26 cellular contexts compared by ENCODE assay signal in the genomic region with DNA sequence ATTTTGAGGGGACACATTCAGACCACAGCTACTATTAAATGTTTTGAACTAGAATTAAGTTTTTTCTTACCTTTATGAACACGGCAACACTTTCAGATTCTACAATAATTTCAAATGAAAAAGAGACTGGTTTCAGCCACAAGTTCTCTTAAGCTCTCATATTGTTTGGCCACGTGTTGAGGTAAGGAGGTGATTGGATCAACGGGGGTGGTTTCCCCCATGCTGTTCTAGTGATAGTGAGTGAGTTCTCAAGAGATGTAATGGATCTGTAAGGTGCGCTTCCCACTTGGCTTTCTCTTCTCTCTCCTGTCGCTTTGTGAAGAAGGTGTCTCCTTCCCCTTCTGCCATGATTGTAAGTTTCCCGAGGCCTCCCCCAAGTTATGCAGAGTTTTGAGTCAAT. TPM values are rescaled to one million over a fixed set of nuclear protein-coding genes. Genes with fewer than 3 reads are reported as not detected.
A peak's percentile ranks its signal among the peaks of the same experiment; 100 is the strongest.
DNase-seq lines count a peak whose midpoint lies in the region; ATAC-seq and TF ChIP-seq lines count a peak whose summit lies in the region.
"Had no signal": no experiment of that assay in that cellular context is flagged by ENCODE, and none has a peak within 500 bp of the region (broad histone marks: within the 10 kb centered on the region; RNA-seq: fewer than 3 reads in every experiment).

No MANE protein-coding gene starts in this region.

- no peak overlapping the region for H2AFZ ChIP-seq in MM.1S (ENCODE audit: low read length)

- POLR2A ChIA-PET in activated CD8-positive, alpha-beta T cell treated with anti-CD3 and anti-CD28 coated beads for 36 hours (lab: Charles Lee) = interaction anchor here (0.6 to 1.6 kb wide), 3 partner anchors 9 to 227 kb away, joined by 3 to 4 read pairs (median 3); partner anchors contain the start of gene DYRK2
- POLR2A ChIA-PET in activated CD8-positive, alpha-beta T cell treated with anti-CD3 and anti-CD28 coated beads, Interleukin-2, amount 10 ng/mL, durations not matched to agents 7 days and 5 days (lab: Charles Lee) = no interaction called here

- H3K27ac Mint-ChIP-seq in activated CD8-positive, alpha-beta T cell treated with anti-CD3 and anti-CD28 coated beads for 36 hours = no peak overlapping the region
- no peak overlapping the region for H3K27ac Mint-ChIP-seq in activated CD8-positive, alpha-beta T cell treated with anti-CD3 and anti-CD28 coated beads, Interleukin-2, amount 10 ng/mL, durations not matched to agents 7 days and 5 days
- H3K27ac Mint-ChIP-seq in stimulated activated naive CD8-positive, alpha-beta T cell treated with anti-CD3 and anti-CD28 coated beads, Interleukin-15, amount 100 ng/mL, for 72 hours = no peak overlapping the region
- H3K27ac Mint-ChIP-seq: CD14-positive monocyte; CD4-positive, alpha-beta memory T cell; CD4-positive, CD25-positive, alpha-beta regulatory T cell had no signal

- H3K27ac ChIP-seq in MM.1S (ENCODE audit: low read length) (no peak overlapping the region), esophagus muscularis mucosa (replicated peaks in 1 of 4) (no peak overlapping the region)
- H3K27ac ChIP-seq: BLaER1 had no signal

- H3K4me2 ChIP-seq in MM.1S (ENCODE audit: low read depth, low read length) = peak overlapping the region; percentile 8; the same call in 1 of the 2 replicates
- H3K4me2 ChIP-seq: BLaER1 had no signal

- no peaks in the 10 kb centered on the region for H4K20me1 ChIP-seq in MM.1S (ENCODE audit: insufficient read depth, low read length)
- H4K20me1 ChIP-seq: BLaER1 had no signal

- no peaks in the 10 kb centered on the region for H3K36me3 ChIP-seq in MM.1S (replicated peaks; ENCODE audit: insufficient read depth, low read length)
- no peaks in the 10 kb centered on the region for H3K36me3 ChIP-seq in esophagus muscularis mucosa
- H3K36me3 ChIP-seq: BE2C, BLaER1 had no signal

- CTCF ChIA-PET in activated CD8-positive, alpha-beta T cell treated with anti-CD3 and anti-CD28 coated beads for 36 hours (lab: Charles Lee) = interaction anchor here (1.3 kb wide), 1 partner anchor 9 kb away, joined by 9 read pairs; no protein-coding TSS in a partner anchor
- CTCF ChIA-PET in activated CD8-positive, alpha-beta T cell treated with anti-CD3 and anti-CD28 coated beads, Interleukin-2, amount 10 ng/mL, durations not matched to agents 7 days and 5 days (lab: Charles Lee) = interaction anchor here (0.9 to 2.2 kb wide), 3 partner anchors 9 to 14 kb away, joined by 3 to 8 read pairs (median 3); no protein-coding TSS in a partner anchor

- H3K27me3 Mint-ChIP-seq in activated CD8-positive, alpha-beta T cell treated with anti-CD3 and anti-CD28 coated beads for 36 hours = no peaks in the 10 kb centered on the region
- H3K27me3 Mint-ChIP-seq in activated CD8-positive, alpha-beta T cell treated with anti-CD3 and anti-CD28 coated beads, Interleukin-2, amount 10 ng/mL, durations not matched to agents 7 days and 5 days (ENCODE audit: low read depth) = no peaks in the 10 kb centered on the region
- H3K27me3 Mint-ChIP-seq in stimulated activated naive CD8-positive, alpha-beta T cell treated with anti-CD3 and anti-CD28 coated beads, Interleukin-15, amount 100 ng/mL, for 72 hours = no peaks in the 10 kb centered on the region
- H3K27me3 Mint-ChIP-seq: CD4-positive, alpha-beta memory T cell; CD8-positive, alpha-beta memory T cell had no signal

- H3K9ac ChIP-seq in MM.1S (ENCODE audit: low read length) = no peak overlapping the region
- H3K9ac ChIP-seq: BLaER1 had no signal

- H3K4me1 ChIP-seq in MM.1S (ENCODE audit: low read length) = 0 out of 2 replicates have a peak, but pooled peaks cover 4% of the 10 kb centered on the region
- peaks cover 0 to 9% (median 0%) of the 10 kb centered on the region in 4 donors for H3K4me1 ChIP-seq in esophagus muscularis mucosa
- H3K4me1 ChIP-seq: BE2C, BLaER1 had no signal

- H3K9me3 ChIP-seq in MM.1S (replicated peaks; ENCODE audit: insufficient read depth, low read length) (no peaks in the 10 kb centered on the region), esophagus muscularis mucosa (no peaks in the 10 kb centered on the region)
- H3K9me3 ChIP-seq: BE2C had no signal

- H3K9me2 ChIP-seq in MM.1S (replicated peaks; ENCODE audit: insufficient read depth, low read length) = no peaks in the 10 kb centered on the region

- no peaks in the 10 kb centered on the region; the same call in 1 of the 2 replicates for H3F3A ChIP-seq in MM.1S (ENCODE audit: insufficient read depth, low read length)

- H3K4me3 ChIP-seq in MM.1S (ENCODE audit: low read length) (no peak overlapping the region), esophagus muscularis mucosa (no peak overlapping the region)
- H3K4me3 ChIP-seq: BLaER1, GM12878 had no signal

- H3K36me3 Mint-ChIP-seq in activated CD8-positive, alpha-beta T cell treated with anti-CD3 and anti-CD28 coated beads for 36 hours (ENCODE audit: low read depth) = no peaks in the 10 kb centered on the region
- H3K36me3 Mint-ChIP-seq in activated CD8-positive, alpha-beta T cell treated with anti-CD3 and anti-CD28 coated beads, Interleukin-2, amount 10 ng/mL, durations not matched to agents 7 days and 5 days (ENCODE audit: low read depth) = peaks cover 18% of the 10 kb centered on the region
- H3K36me3 Mint-ChIP-seq: CD14-positive monocyte; CD4-positive, alpha-beta memory T cell had no signal

- peaks cover 14% of the 10 kb centered on the region for H3K4me1 Mint-ChIP-seq in activated CD8-positive, alpha-beta T cell treated with anti-CD3 and anti-CD28 coated beads for 36 hours (ENCODE audit: low read depth)
- H3K4me1 Mint-ChIP-seq in activated CD8-positive, alpha-beta T cell treated with anti-CD3 and anti-CD28 coated beads, Interleukin-2, amount 10 ng/mL, durations not matched to agents 7 days and 5 days (ENCODE audit: low read depth) = peaks cover 3% of the 10 kb centered on the region
- peaks cover 22% of the 10 kb centered on the region for H3K4me1 Mint-ChIP-seq in stimulated activated naive CD8-positive, alpha-beta T cell treated with anti-CD3 and anti-CD28 coated beads, Interleukin-15, amount 100 ng/mL, for 72 hours
- H3K4me1 Mint-ChIP-seq: CD14-positive monocyte had no signal

- peak; percentile 30 for DNase-seq in activated CD8-positive, alpha-beta T cell treated with anti-CD3 and anti-CD28 coated beads for 36 hours
- no peak for DNase-seq in activated CD8-positive, alpha-beta T cell treated with anti-CD3 and anti-CD28 coated beads, Interleukin-2, amount 10 ng/mL, durations not matched to agents 7 days and 5 days
- DNase-seq in stimulated activated naive CD8-positive, alpha-beta T cell treated with anti-CD3 and anti-CD28 coated beads, Interleukin-15, amount 100 ng/mL, for 72 hours = peak in 1 of 2 donors; percentile 30
- no peak for DNase-seq in stimulated activated naive CD8-positive, alpha-beta T cell treated with anti-CD3 and anti-CD28 coated beads, Interleukin-15, Interleukin-2, amounts not matched to agents 100 U/mL and 50 U/mL, for 24 hours
- DNase-seq in MM.1S (peak; percentile 71), esophagus muscularis mucosa (ENCODE audit: extremely low spot score) (peak; percentile 57), retina (no peak)
- DNase-seq: 8988T; ACHN; BE2C; C1 segment of cervical spinal cord; CD4-positive, alpha-beta memory T cell; CD4-positive, CD25-positive, alpha-beta regulatory T cell; CD8-positive, alpha-beta memory T cell; COR-L47; DMS 273 treated with DMSO at 0.1 percent for 48 hours; DMS153; DMS53; DMS79; DND-41; EL; GDM1 had no signal

- peak; percentile 51 for ATAC-seq in activated CD8-positive, alpha-beta T cell treated with anti-CD3 and anti-CD28 coated beads for 36 hours
- no peak for ATAC-seq in activated CD8-positive, alpha-beta T cell treated with anti-CD3 and anti-CD28 coated beads, Interleukin-2, amount 10 ng/mL, durations not matched to agents 7 days and 5 days
- ATAC-seq in stimulated activated naive CD8-positive, alpha-beta T cell treated with anti-CD3 and anti-CD28 coated beads, Interleukin-15, amount 100 ng/mL, for 72 hours = peak; percentile 86
- ATAC-seq in stimulated activated naive CD8-positive, alpha-beta T cell treated with anti-CD3 and anti-CD28 coated beads, Interleukin-15, Interleukin-2, amounts not matched to agents 100 U/mL and 50 U/mL, for 24 hours = no peak
- ATAC-seq in HG03108 (IDR thresholded peaks at IDR 0.05; ENCODE audit: unreplicated experiment) = no peak
- ATAC-seq: GM12878 had no signal

- WGBS in esophagus muscularis mucosa = 94% methylated on average over 6 of the region's 6 CpGs

- TF ChIP-seq POLR2A in esophagus muscularis mucosa (IDR thresholded peaks at IDR 0.05; ENCODE audit: low read depth) = no peak

- H3K4me3 Mint-ChIP-seq in activated CD8-positive, alpha-beta T cell treated with anti-CD3 and anti-CD28 coated beads for 36 hours = no peak overlapping the region
- H3K4me3 Mint-ChIP-seq in activated CD8-positive, alpha-beta T cell treated with anti-CD3 and anti-CD28 coated beads, Interleukin-2, amount 10 ng/mL, durations not matched to agents 7 days and 5 days = no peak overlapping the region
- H3K4me3 Mint-ChIP-seq in stimulated activated naive CD8-positive, alpha-beta T cell treated with anti-CD3 and anti-CD28 coated beads, Interleukin-15, amount 100 ng/mL, for 72 hours = no peak overlapping the region
- H3K4me3 Mint-ChIP-seq: CD14-positive monocyte; CD4-positive, alpha-beta memory T cell; CD4-positive, CD25-positive, alpha-beta regulatory T cell; CD8-positive, alpha-beta memory T cell had no signal

- no peaks in the 10 kb centered on the region; the same call in 1 of the 2 replicates for H3K27me3 ChIP-seq in MM.1S (replicated peaks; ENCODE audit: insufficient read depth, low read length)
- H3K27me3 ChIP-seq in esophagus muscularis mucosa = no peaks in the 10 kb centered on the region
- H3K27me3 ChIP-seq: BE2C, BLaER1 had no signal

- TF ChIP-seq CTCF in activated CD8-positive, alpha-beta T cell treated with anti-CD3 and anti-CD28 coated beads for 36 hours (IDR thresholded peaks at IDR 0.05) = no peak
- TF ChIP-seq CTCF in MM.1S (IDR thresholded peaks at IDR 0.05; ENCODE audit: low read length) (no peak), esophagus muscularis mucosa (IDR thresholded peaks at IDR 0.05) (no peak)

- intact Hi-C loops in activated CD8-positive, alpha-beta T cell treated with anti-CD3 and anti-CD28 coated beads for 36 hours (cut with micrococcal nuclease) = no loop called here
- intact Hi-C loops in esophagus muscularis mucosa (cut with DNase I) = no loop called here

- TF ChIP-seq EP300 in esophagus muscularis mucosa (IDR thresholded peaks at IDR 0.05) = no peak

- H3K9me3 Mint-ChIP-seq in activated CD8-positive, alpha-beta T cell treated with anti-CD3 and anti-CD28 coated beads for 36 hours = peaks cover 8% of the 10 kb centered on the region
- H3K9me3 Mint-ChIP-seq in activated CD8-positive, alpha-beta T cell treated with anti-CD3 and anti-CD28 coated beads, Interleukin-2, amount 10 ng/mL, durations not matched to agents 7 days and 5 days (ENCODE audit: insufficient read depth) = peaks cover 21% of the 10 kb centered on the region
- peaks cover 15 to 20% of the 10 kb centered on the region in 2 donors for H3K9me3 Mint-ChIP-seq in stimulated activated naive CD8-positive, alpha-beta T cell treated with anti-CD3 and anti-CD28 coated beads, Interleukin-15, amount 100 ng/mL, for 72 hours

- H3K79me2 ChIP-seq in MM.1S (ENCODE audit: low read length) = no peaks in the 10 kb centered on the region

RNA-seq across cellular contexts. Expression of gene DYRK2, which starts 48.9 kb away (rescaled TPM):
- 10 to 100 TPM; 28.8 to 33.7 TPM for total RNA-seq in activated CD8-positive, alpha-beta T cell treated with anti-CD3 and anti-CD28 coated beads for 36 hours
- total RNA-seq in activated CD8-positive, alpha-beta T cell treated with anti-CD3 and anti-CD28 coated beads, Interleukin-2, amount 10 ng/mL, durations not matched to agents 7 days and 5 days = 10 to 100 TPM; 72.9 to 73.1 TPM
- 10 to 100 TPM; 22.2 to 57.9 (median 36.9) TPM for total RNA-seq in esophagus muscularis mucosa

Comparison
In these comparisons a context has a peak if more than half of its experiments do, and no peak if none do; other contexts are left out.
1. ATAC-seq: peak in activated CD8-positive, alpha-beta T cell treated with anti-CD3 and anti-CD28 coated beads for 36 hours (single experiment) and stimulated activated naive CD8-positive, alpha-beta T cell treated with anti-CD3 and anti-CD28 coated beads, Interleukin-15, amount 100 ng/mL, for 72 hours (single experiment); none in activated CD8-positive, alpha-beta T cell treated with anti-CD3 and anti-CD28 coated beads, Interleukin-2, amount 10 ng/mL, durations not matched to agents 7 days and 5 days (single experiment), stimulated activated naive CD8-positive, alpha-beta T cell treated with anti-CD3 and anti-CD28 coated beads, Interleukin-15, Interleukin-2, amounts not matched to agents 100 U/mL and 50 U/mL, for 24 hours (single experiment) and HG03108 (single experiment).
2. DNase-seq: peak in activated CD8-positive, alpha-beta T cell treated with anti-CD3 and anti-CD28 coated beads for 36 hours (single experiment), MM.1S (single experiment) and esophagus muscularis mucosa (single experiment); none in activated CD8-positive, alpha-beta T cell treated with anti-CD3 and anti-CD28 coated beads, Interleukin-2, amount 10 ng/mL, durations not matched to agents 7 days and 5 days (single experiment), stimulated activated naive CD8-positive, alpha-beta T cell treated with anti-CD3 and anti-CD28 coated beads, Interleukin-15, Interleukin-2, amounts not matched to agents 100 U/mL and 50 U/mL, for 24 hours (single experiment) and retina (single experiment).